ENCODE assay signal across 9 cellular contexts in genomic region chr1:27418326-27418761, GRCh38. TPM values are rescaled to one million over a fixed set of nuclear protein-coding genes. Genes with fewer than 3 reads are reported as not detected.
DNase-seq lines count a peak whose midpoint lies in the region; ATAC-seq and TF ChIP-seq lines count a peak whose summit lies in the region.
"Had no signal": no experiment of that assay in that cellular context is flagged by ENCODE, and none has a peak within 500 bp of the region (broad histone marks: within the 10 kb centered on the region; RNA-seq: fewer than 3 reads in every experiment).

No MANE protein-coding gene starts in this region.

- no peaks in the 10 kb centered on the region for H4K20me1 ChIP-seq in MM.1S (ENCODE audit: insufficient read depth, low read length)

- H3K27ac ChIP-seq in MM.1S (ENCODE audit: low read length) = peak overlapping the region; percentile 77
- H3K27ac ChIP-seq in left ventricle myocardium inferior (replicated peaks) = peak overlapping the region; percentile 77

- peak overlapping the region; percentile 8 for H3K4me3 Mint-ChIP-seq in activated naive CD8-positive, alpha-beta T cell treated with anti-CD3 and anti-CD28 coated beads, Interleukin-2, amount 10 ng/mL, durations not matched to agents 7 days and 5 days

- H3K9me2 ChIP-seq in MM.1S (replicated peaks; ENCODE audit: insufficient read depth, low read length) = no peaks in the 10 kb centered on the region

- H3K4me2 ChIP-seq in MM.1S (ENCODE audit: low read depth, low read length) = peak overlapping the region; percentile 30; the same call in 1 of the 2 replicates

- no peaks in the 10 kb centered on the region for H3K27me3 Mint-ChIP-seq in activated naive CD8-positive, alpha-beta T cell treated with anti-CD3 and anti-CD28 coated beads, Interleukin-2, amount 10 ng/mL, durations not matched to agents 7 days and 5 days

- H3K4me3 ChIP-seq in MM.1S (ENCODE audit: low read length) = no peak overlapping the region
- no peak overlapping the region for H3K4me3 ChIP-seq in left ventricle myocardium inferior

- peak overlapping the region; percentile 32; the same call in 1 of the 2 replicates for H3K9ac ChIP-seq in MM.1S (ENCODE audit: low read length)

- DNase-seq in ACHN (peak; percentile 72), MM.1S (peak; percentile 85), left ventricle myocardium inferior (peak; percentile 66), putamen (ENCODE audit: low spot score) (peak; percentile 79), activated gamma-delta T cell (lab: John Stamatoyannopoulos, UW) (no peak)
- DNase-seq in activated naive CD8-positive, alpha-beta T cell treated with anti-CD3 and anti-CD28 coated beads, Interleukin-2, amount 10 ng/mL, durations not matched to agents 7 days and 5 days = no peak

- H3K9me3 ChIP-seq in MM.1S (replicated peaks; ENCODE audit: insufficient read depth, low read length) = no peaks in the 10 kb centered on the region
- no peaks in the 10 kb centered on the region for H3K9me3 ChIP-seq in left ventricle myocardium inferior (replicated peaks)

- in situ Hi-C loops in ACHN (cut with HindIII; ENCODE audit: low pct_ligation_motif_present, low pct_unique_long_range_greater_than_20kb, low sequenced_read_pairs) = no loop called here

- peaks cover 34% of the 10 kb centered on the region for H3K36me3 Mint-ChIP-seq in activated naive CD8-positive, alpha-beta T cell treated with anti-CD3 and anti-CD28 coated beads, Interleukin-2, amount 10 ng/mL, durations not matched to agents 7 days and 5 days

- peaks cover 51% of the 10 kb centered on the region for H3K79me2 ChIP-seq in MM.1S (ENCODE audit: low read length)

- H3K4me1 ChIP-seq in MM.1S (ENCODE audit: low read length) (peaks cover 21% of the 10 kb centered on the region), left ventricle myocardium inferior (peaks cover 92% of the 10 kb centered on the region)

- H3F3A ChIP-seq in MM.1S (ENCODE audit: insufficient read depth, low read length) = 0 out of 2 replicates have a peak, but pooled peaks cover 9% of the 10 kb centered on the region

- intact Hi-C loops in left ventricle myocardium inferior (cut with micrococcal nuclease) = no loop called here

- H3K27me3 ChIP-seq in MM.1S (replicated peaks; ENCODE audit: insufficient read depth, low read length) (no peaks in the 10 kb centered on the region), left ventricle myocardium inferior (ENCODE audit: low read depth) (no peaks in the 10 kb centered on the region)

- POLR2A ChIA-PET in activated naive CD8-positive, alpha-beta T cell treated with anti-CD3 and anti-CD28 coated beads, Interleukin-2, amount 10 ng/mL, durations not matched to agents 7 days and 5 days (lab: Charles Lee) = interaction anchor here (1.7 kb wide), 1 partner anchor 11 kb away, joined by 3 read pairs; no protein-coding TSS in a partner anchor

- H3K36me3 ChIP-seq in MM.1S (replicated peaks; ENCODE audit: insufficient read depth, low read length) (no peaks in the 10 kb centered on the region), left ventricle myocardium inferior (peaks cover 49% of the 10 kb centered on the region)

- TF ChIP-seq CTCF in MM.1S (IDR thresholded peaks at IDR 0.05; ENCODE audit: low read length) = no peak
- TF ChIP-seq CTCF in left ventricle myocardium inferior (IDR thresholded peaks at IDR 0.05; ENCODE audit: borderline replicate concordance) = no peak

- H2AFZ ChIP-seq in MM.1S (ENCODE audit: low read length) = peak overlapping the region; percentile 19; the same call in 1 of the 2 replicates

- H3K9me3 Mint-ChIP-seq in activated naive CD8-positive, alpha-beta T cell treated with anti-CD3 and anti-CD28 coated beads, Interleukin-2, amount 10 ng/mL, durations not matched to agents 7 days and 5 days = no peaks in the 10 kb centered on the region

- peak; percentile 71 for ATAC-seq in GM19035 (IDR thresholded peaks at IDR 0.05; ENCODE audit: unreplicated experiment)
- ATAC-seq in activated naive CD8-positive, alpha-beta T cell treated with anti-CD3 and anti-CD28 coated beads, Interleukin-2, amount 10 ng/mL, durations not matched to agents 7 days and 5 days (ENCODE audit: low read depth) = peak; percentile 40
- no peak for ATAC-seq in HG03342 (IDR thresholded peaks at IDR 0.05; ENCODE audit: unreplicated experiment)

- peak overlapping the region; percentile 54 for H3K27ac Mint-ChIP-seq in activated naive CD8-positive, alpha-beta T cell treated with anti-CD3 and anti-CD28 coated beads, Interleukin-2, amount 10 ng/mL, durations not matched to agents 7 days and 5 days

- H3K4me1 Mint-ChIP-seq in activated naive CD8-positive, alpha-beta T cell treated with anti-CD3 and anti-CD28 coated beads, Interleukin-2, amount 10 ng/mL, durations not matched to agents 7 days and 5 days = peaks cover 22% of the 10 kb centered on the region

RNA-seq across cellular contexts. Expression of gene GPR3, which starts 25.9 kb away (rescaled TPM):
- total RNA-seq in activated naive CD8-positive, alpha-beta T cell treated with anti-CD3 and anti-CD28 coated beads, Interleukin-2, amount 10 ng/mL, durations not matched to agents 7 days and 5 days = under 1 TPM; 0.42 to 0.43 TPM
- total RNA-seq in left ventricle myocardium inferior = 0.16 TPM

RNA-seq across cellular contexts. Expression of gene CD164L2, which starts 35.2 kb away (rescaled TPM):
- total RNA-seq in activated naive CD8-positive, alpha-beta T cell treated with anti-CD3 and anti-CD28 coated beads, Interleukin-2, amount 10 ng/mL, durations not matched to agents 7 days and 5 days = not detected
- total RNA-seq in left ventricle myocardium inferior = not detected
- total RNA-seq: mononuclear cell had no signal

RNA-seq across cellular contexts. Expression of gene FCN3, which starts 43.7 kb away (rescaled TPM):
- total RNA-seq in activated naive CD8-positive, alpha-beta T cell treated with anti-CD3 and anti-CD28 coated beads, Interleukin-2, amount 10 ng/mL, durations not matched to agents 7 days and 5 days = not detected
- total RNA-seq in left ventricle myocardium inferior = 27.3 TPM
- total RNA-seq: mononuclear cell had no signal

RNA-seq across cellular contexts. Expression of gene MAP3K6, which starts 51.6 kb away (rescaled TPM):
- 1 to 10 TPM; 8.6 to 9.0 TPM for total RNA-seq in activated naive CD8-positive, alpha-beta T cell treated with anti-CD3 and anti-CD28 coated beads, Interleukin-2, amount 10 ng/mL, durations not matched to agents 7 days and 5 days
- total RNA-seq in left ventricle myocardium inferior = 45.2 TPM

Comparison
In these comparisons a context has a peak if more than half of its experiments do, and no peak if none do; other contexts are left out.
1. DNase-seq: peak in ACHN (single experiment), MM.1S (single experiment), left ventricle myocardium inferior (single experiment) and putamen (single experiment); none in activated naive CD8-positive, alpha-beta T cell treated with anti-CD3 and anti-CD28 coated beads, Interleukin-2, amount 10 ng/mL, durations not matched to agents 7 days and 5 days (single experiment) and activated gamma-delta T cell (single experiment).
2. RNA of gene FCN3, which starts 43.7 kb away (total RNA-seq): 27.3 TPM in left ventricle myocardium inferior (single experiment); not detected in activated naive CD8-positive, alpha-beta T cell treated with anti-CD3 and anti-CD28 coated beads, Interleukin-2, amount 10 ng/mL, durations not matched to agents 7 days and 5 days; every median in the first group is over 10 times any median in the second.